23 cellular contexts compared by ENCODE assay signal in the genomic region with DNA sequence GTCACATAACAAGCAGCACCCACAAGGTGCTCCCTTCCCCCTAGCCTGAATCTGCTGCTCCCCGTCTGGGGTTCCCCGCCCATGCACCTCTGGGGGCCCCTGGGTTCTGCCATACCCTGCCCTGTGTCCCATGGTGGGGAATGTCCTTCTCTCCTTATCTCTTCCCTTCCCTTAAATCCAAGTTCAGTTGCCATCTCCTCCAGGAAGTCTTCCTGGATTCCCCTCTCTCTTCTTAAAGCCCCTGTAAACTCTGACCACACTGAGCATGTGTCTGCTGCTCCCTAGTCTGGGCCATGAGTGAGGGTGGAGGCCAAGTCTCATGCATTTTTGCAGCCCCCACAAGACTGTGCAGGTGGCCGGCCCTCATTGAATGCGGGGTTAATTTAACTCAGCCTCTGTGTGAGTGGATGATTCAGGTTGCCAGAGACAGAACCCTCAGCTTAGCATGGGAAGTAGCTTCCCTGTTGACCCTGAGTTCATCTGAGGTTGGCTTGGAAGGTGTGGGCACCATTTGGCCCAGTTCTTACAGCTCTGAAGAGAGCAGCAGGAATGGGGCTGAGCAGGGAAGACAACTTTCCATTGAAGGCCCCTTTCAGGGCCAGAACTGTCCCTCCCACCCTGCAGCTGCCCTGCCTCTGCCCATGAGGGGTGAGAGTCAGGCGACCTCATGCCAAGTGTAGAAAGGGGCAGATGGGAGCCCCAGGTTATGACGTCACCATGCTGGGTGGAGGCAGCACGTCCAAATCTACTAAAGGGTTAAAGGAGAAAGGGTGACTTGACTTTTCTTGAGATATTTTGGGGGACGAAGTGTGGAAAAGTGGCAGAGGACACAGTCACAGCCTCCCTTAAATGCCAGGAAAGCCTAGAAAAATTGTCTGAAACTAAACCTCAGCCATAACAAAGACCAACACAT. TPM values are rescaled to one million over a fixed set of nuclear protein-coding genes. Genes with fewer than 3 reads are reported as not detected.
DNase-seq lines count a peak whose midpoint lies in the region; ATAC-seq, FAIRE-seq and TF ChIP-seq lines count a peak whose summit lies in the region.
"Had no signal": no experiment of that assay in that cellular context is flagged by ENCODE, and none has a peak within 500 bp of the region (broad histone marks: within the 10 kb centered on the region; RNA-seq: fewer than 3 reads in every experiment).

A gene with protein sequence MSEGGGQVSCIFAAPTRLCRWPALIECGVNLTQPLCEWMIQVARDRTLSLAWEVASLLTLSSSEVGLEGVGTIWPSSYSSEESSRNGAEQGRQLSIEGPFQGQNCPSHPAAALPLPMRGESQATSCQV (plus strand): TSS at position 264 of the 913 bp plus-strand sequence. CDS start 30 bp downstream, at position 294.

- no peak within 1 kb of the TSS for H3K18ac ChIP-seq in trophoblast cell (ENCODE audit: low read length)

- DNase-seq in SK-N-MC (ENCODE audit: low read depth, low spot score) (no peak), trophoblast cell (peak; percentile 87 to 91), kidney (no peak), NCI-H510A treated with DMSO at 0.1 percent for 48 hours (lab: John Stamatoyannopoulos, UW) (no peak)
- DNase-seq: AML-193; Caco-2; CD4-positive, alpha-beta T cell; DMS153; DMS79; GDM1; GOT3; H7; HFFc6 had no signal

- WGBS in trophoblast cell (ENCODE audit: extremely low coverage, insufficient coverage, insufficient read length) = no CpG with 5 or more reads among the region's 8 CpGs

- H3K27me3 ChIP-seq in trophoblast cell (ENCODE audit: insufficient read depth, low read length) = no peaks in the 10 kb centered on the region

- no peak within 1 kb of the TSS for H2AK5ac ChIP-seq in trophoblast cell (ENCODE audit: low read length)

- H3K9me3 ChIP-seq in SK-N-MC (ENCODE audit: low read depth, low read length) (no peaks in the 10 kb centered on the region), trophoblast cell (ENCODE audit: insufficient read depth, low read depth, low read length) (peaks cover 2% of the 10 kb centered on the region), kidney (ENCODE audit: control insufficient read depth in 1 of 2, low read length in 2 of 2) (no peaks in the 10 kb centered on the region)
- H3K9me3 ChIP-seq: Caco-2 had no signal

- H3K27ac ChIP-seq in SK-N-MC = peak within 1 kb of the TSS; percentile 6; the same call in 1 of the 2 replicates
- peak within 1 kb of the TSS; percentile 19 for H3K27ac ChIP-seq in cingulate gyrus (ENCODE audit: low read depth, low read length)
- no peak within 1 kb of the TSS for H3K27ac ChIP-seq in trophoblast cell (ENCODE audit: low read depth, low read length)
- peak within 1 kb of the TSS; percentile 9 for H3K27ac ChIP-seq in temporal lobe (ENCODE audit: low read depth, low read length)
- H3K27ac ChIP-seq in kidney (ENCODE audit: low read depth in 2 of 2, low read length in 2 of 2) = no peak within 1 kb of the TSS
- H3K27ac ChIP-seq: C4-2B had no signal

- H2BK5ac ChIP-seq in trophoblast cell (ENCODE audit: low read depth, low read length, poor library complexity) = no peak within 1 kb of the TSS

- H3K4me1 ChIP-seq in trophoblast cell (ENCODE audit: control insufficient read depth in 1 of 2, insufficient read depth in 2 of 2, low read length in 2 of 2) = no peaks in the 10 kb centered on the region
- H3K4me1 ChIP-seq in kidney (ENCODE audit: control insufficient read depth in 1 of 2, insufficient read depth in 1 of 2, low read depth in 1 of 2, low read length in 2 of 2) = peaks cover 0 to 3% of the 10 kb centered on the region in 2 donors

- no peak within 1 kb of the TSS for H3K4ac ChIP-seq in trophoblast cell (ENCODE audit: low read depth, low read length)

- H3K79me2 ChIP-seq in trophoblast cell (ENCODE audit: control insufficient read depth, insufficient read depth, low read length, poor library complexity) = no peaks in the 10 kb centered on the region

- no peak for FAIRE-seq in kidney (lab: Jason Lieb, UNC)
- FAIRE-seq: A204.1, GM12892, GM18507 had no signal

- no peak within 1 kb of the TSS for H3K14ac ChIP-seq in trophoblast cell (ENCODE audit: low read length)

- no peak within 1 kb of the TSS for H4K12ac ChIP-seq in trophoblast cell (ENCODE audit: low read depth, low read length)

- no peak within 1 kb of the TSS for H3K4me2 ChIP-seq in trophoblast cell (ENCODE audit: low read length)

- no peak within 1 kb of the TSS for H2BK120ac ChIP-seq in trophoblast cell (ENCODE audit: insufficient read depth, low read length, poor library complexity)

- H4K91ac ChIP-seq in trophoblast cell (ENCODE audit: low read depth, low read length) = no peak within 1 kb of the TSS

- no peaks in the 10 kb centered on the region for H3K79me1 ChIP-seq in trophoblast cell (ENCODE audit: low read length)

- H3K36me3 ChIP-seq in SK-N-MC (ENCODE audit: insufficient read depth, low read length) (peaks cover 14% of the 10 kb centered on the region), trophoblast cell (ENCODE audit: control insufficient read depth in 1 of 2, insufficient read depth in 2 of 2, low read length in 2 of 2) (no peaks in the 10 kb centered on the region), kidney (ENCODE audit: control insufficient read depth in 1 of 2, insufficient read depth in 2 of 2, low read length in 2 of 2) (peaks cover 0 to 2% of the 10 kb centered on the region in 2 donors)

- ATAC-seq in HG02840 (IDR thresholded peaks at IDR 0.05; ENCODE audit: low FRiP score, unreplicated experiment) = no peak
- ATAC-seq: HCT116 had no signal

- H3K9ac ChIP-seq in SK-N-MC (ENCODE audit: insufficient read length) (no peak within 1 kb of the TSS), trophoblast cell (ENCODE audit: low read length) (no peak within 1 kb of the TSS), kidney (ENCODE audit: low read length in 2 of 2) (no peak within 1 kb of the TSS)

- no peak within 1 kb of the TSS for H2BK12ac ChIP-seq in trophoblast cell (ENCODE audit: low read length)

- H3K4me3 ChIP-seq in SK-N-MC = no peak within 1 kb of the TSS
- H3K4me3 ChIP-seq in trophoblast cell (ENCODE audit: low read depth, low read length) = no peak within 1 kb of the TSS
- H3K4me3 ChIP-seq in kidney (ENCODE audit: low read length in 2 of 2) = no peak within 1 kb of the TSS

- intact Hi-C loops in kidney (cut with DNase I) = no loop called here

- TF ChIP-seq CTCF in kidney (IDR thresholded peaks at IDR 0.05; ENCODE audit: borderline replicate concordance, extremely low read depth, insufficient read depth) = no peak

- H2AFZ ChIP-seq in trophoblast cell (ENCODE audit: insufficient read depth, low read length, poor library complexity) = no peak within 1 kb of the TSS

- H3K23ac ChIP-seq in trophoblast cell (ENCODE audit: low read length) = no peak within 1 kb of the TSS

- no peak within 1 kb of the TSS for H4K8ac ChIP-seq in trophoblast cell (ENCODE audit: low read depth, low read length)

RNA-seq across cellular contexts. Expression of the gene that starts here (rescaled TPM):
- not detected in 2 replicates for polyA plus RNA-seq in trophoblast cell (2013)
- total RNA-seq in temporal lobe (2.5 TPM), kidney (not detected)
- polyA plus RNA-seq in kidney (ENCODE audit: insufficient read depth, low read depth, low replicate concordance) = not detected
- total RNA-seq: Caco-2; CD4-positive, alpha-beta T cell; Daoy; H7; HFFc6 had no signal
- polyA plus RNA-seq: BJ had no signal

Comparison
In these comparisons a context has a peak if more than half of its experiments do, and no peak if none do; other contexts are left out.
1. DNase-seq: peak in trophoblast cell (2 of 2); none in SK-N-MC (single experiment), kidney (single experiment) and NCI-H510A treated with DMSO at 0.1 percent for 48 hours (single experiment).
2. H3K27ac ChIP-seq: peak in SK-N-MC (single experiment), cingulate gyrus (single experiment) and temporal lobe (single experiment); none in trophoblast cell (single experiment) and kidney (0 of 2).